ENCODE assay signal across 2 cellular contexts in the genomic region with DNA sequence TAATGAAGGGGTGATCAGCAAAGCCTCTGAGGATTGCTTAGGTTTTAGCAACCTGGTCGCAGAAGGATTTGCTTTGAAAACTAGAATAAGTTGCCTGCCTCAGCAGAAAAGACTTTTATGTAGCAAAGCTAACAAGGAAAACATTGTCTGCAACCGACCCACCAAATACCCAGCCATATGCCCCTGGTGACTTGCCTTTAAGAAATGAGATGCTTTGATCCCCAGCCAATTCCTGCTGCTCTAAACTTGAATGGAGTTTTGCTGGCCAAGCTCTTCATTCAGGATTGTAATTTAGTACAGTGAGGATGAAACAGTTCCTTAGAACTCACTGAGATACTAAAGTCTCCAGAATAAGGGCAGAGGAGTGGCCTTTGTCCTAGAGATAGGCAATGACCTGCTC.
TF ChIP-seq lines count a peak whose summit lies in the region.

No MANE protein-coding gene starts in this region.

TF ChIP-seq in HepG2, 621 proteins besides CTCF, POLR2A, EP300 and RAD21 (continued from another document):
- TF ChIP-seq MAFK (conservative IDR thresholded peaks at IDR 0.05 in 1 of 2, IDR thresholded peaks at IDR 0.05 in 1 of 2; ENCODE audit: low read length in 2 of 2) (peak; percentile 10 to 37; a peak in 2 of 4 replicates), POLR2AphosphoS5 (IDR thresholded peaks at IDR 0.05; ENCODE audit: low read depth, low read length) (no peak)

TF ChIP-seq in SK-N-SH, 30 proteins besides CTCF, POLR2A, EP300 and RAD21 (continued from another document):
- TF ChIP-seq, protein P1, sequence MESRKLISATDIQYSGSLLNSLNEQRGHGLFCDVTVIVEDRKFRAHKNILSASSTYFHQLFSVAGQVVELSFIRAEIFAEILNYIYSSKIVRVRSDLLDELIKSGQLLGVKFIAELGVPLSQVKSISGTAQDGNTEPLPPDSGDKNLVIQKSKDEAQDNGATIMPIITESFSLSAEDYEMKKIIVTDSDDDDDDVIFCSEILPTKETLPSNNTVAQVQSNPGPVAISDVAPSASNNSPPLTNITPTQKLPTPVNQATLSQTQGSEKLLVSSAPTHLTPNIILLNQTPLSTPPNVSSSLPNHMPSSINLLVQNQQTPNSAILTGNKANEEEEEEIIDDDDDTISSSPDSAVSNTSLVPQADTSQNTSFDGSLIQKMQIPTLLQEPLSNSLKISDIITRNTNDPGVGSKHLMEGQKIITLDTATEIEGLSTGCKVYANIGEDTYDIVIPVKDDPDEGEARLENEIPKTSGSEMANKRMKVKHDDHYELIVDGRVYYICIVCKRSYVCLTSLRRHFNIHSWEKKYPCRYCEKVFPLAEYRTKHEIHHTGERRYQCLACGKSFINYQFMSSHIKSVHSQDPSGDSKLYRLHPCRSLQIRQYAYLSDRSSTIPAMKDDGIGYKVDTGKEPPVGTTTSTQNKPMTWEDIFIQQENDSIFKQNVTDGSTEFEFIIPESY (IDR thresholded peaks at IDR 0.05; ENCODE audit: borderline replicate concordance, low read depth), result no peak
- TF ChIP-seq POLR2AphosphoS5 (IDR thresholded peaks at IDR 0.05; ENCODE audit: low read depth, low read length), result no peak
- TF ChIP-seq JUND (IDR thresholded peaks at IDR 0.05), result no peak
- TF ChIP-seq ELF1 (IDR thresholded peaks at IDR 0.05), result no peak
- no peak for TF ChIP-seq FOXM1 (IDR thresholded peaks at IDR 0.05; ENCODE audit: low read depth)
- TF ChIP-seq EZH2phosphoT487 (IDR thresholded peaks at IDR 0.05; ENCODE audit: borderline replicate concordance, low read depth), result no peak
- TF ChIP-seq USF2 (IDR thresholded peaks at IDR 0.05; ENCODE audit: borderline replicate concordance, low read depth, low read length), result no peak
- no peak for TF ChIP-seq TCF12 (IDR thresholded peaks at IDR 0.05)
- TF ChIP-seq NRF1 (IDR thresholded peaks at IDR 0.05; ENCODE audit: low read depth, low read length), result no peak
- TF ChIP-seq SMC3 (IDR thresholded peaks at IDR 0.05; ENCODE audit: low read depth, low read length), result no peak
